In the genomic region with DNA sequence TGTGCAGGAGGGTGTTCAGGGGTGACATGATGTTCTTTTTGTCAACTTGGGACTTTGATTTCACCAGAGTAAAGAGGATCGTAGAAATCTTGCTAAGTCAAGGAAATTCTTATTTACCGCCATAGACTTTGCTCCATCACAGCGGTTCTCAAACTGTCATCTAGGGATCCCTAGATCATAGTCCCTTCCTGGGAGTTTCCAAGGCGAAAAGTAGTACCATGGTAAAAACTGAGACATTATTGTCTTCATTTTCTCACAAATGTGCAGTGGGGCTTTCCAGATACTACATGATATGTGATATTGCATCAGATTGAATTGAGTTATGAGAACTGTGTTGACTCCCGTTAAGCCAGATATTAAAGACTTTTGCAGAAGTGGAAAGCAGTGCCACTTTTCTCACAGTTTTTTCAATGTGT, we compare ENCODE assay signal across 1 cellular context.
TF ChIP-seq lines count a peak whose summit lies in the region.

No MANE protein-coding gene starts in this region.

TF ChIP-seq in K562, 482 proteins besides CTCF, POLR2A, EP300 and RAD21 (continued from another document):
- TF ChIP-seq, protein P1, sequence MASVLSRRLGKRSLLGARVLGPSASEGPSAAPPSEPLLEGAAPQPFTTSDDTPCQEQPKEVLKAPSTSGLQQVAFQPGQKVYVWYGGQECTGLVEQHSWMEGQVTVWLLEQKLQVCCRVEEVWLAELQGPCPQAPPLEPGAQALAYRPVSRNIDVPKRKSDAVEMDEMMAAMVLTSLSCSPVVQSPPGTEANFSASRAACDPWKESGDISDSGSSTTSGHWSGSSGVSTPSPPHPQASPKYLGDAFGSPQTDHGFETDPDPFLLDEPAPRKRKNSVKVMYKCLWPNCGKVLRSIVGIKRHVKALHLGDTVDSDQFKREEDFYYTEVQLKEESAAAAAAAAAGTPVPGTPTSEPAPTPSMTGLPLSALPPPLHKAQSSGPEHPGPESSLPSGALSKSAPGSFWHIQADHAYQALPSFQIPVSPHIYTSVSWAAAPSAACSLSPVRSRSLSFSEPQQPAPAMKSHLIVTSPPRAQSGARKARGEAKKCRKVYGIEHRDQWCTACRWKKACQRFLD (CRISPR knock-in tag; IDR thresholded peaks at IDR 0.05): no peak
